Comparison of ENCODE assay signal across 10 cellular contexts in the genomic region with DNA sequence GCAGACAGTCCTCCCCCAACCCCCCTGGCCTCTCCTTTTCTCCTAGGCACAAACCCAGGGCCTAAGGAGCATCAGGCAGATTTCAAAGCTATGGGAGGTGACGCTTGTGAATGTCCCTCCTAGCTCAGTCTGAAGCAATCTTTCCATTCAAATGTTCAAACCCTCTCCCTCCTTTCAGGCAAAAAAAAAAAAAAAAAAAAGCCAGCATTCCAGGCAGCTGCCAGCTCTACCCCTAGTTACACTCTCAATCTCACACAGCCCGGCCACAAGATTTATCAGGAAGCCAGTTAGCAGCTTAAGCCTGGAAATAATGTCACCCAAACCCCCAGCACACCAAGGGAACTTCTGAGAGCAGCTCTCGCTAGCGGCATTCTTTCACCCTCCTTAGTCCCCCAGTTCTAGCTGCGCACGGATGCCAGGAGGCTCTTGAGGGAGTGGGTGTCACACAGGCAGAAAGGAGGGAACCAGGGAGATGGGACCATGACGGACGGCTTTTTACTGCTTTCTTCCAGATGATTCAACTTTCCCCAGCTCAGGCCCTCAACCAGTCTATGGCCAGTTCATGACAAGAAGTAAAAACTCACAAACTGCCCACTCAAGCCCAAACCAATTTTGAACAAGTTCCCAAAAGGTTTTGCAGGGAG. TPM values are rescaled to one million over a fixed set of nuclear protein-coding genes. Genes with fewer than 3 reads are reported as not detected.
DNase-seq lines count a peak whose midpoint lies in the region; ATAC-seq, FAIRE-seq and TF ChIP-seq lines count a peak whose summit lies in the region.
"Had no signal": no experiment of that assay in that cellular context is flagged by ENCODE, and none has a peak within 500 bp of the region (broad histone marks: within the 10 kb centered on the region; RNA-seq: fewer than 3 reads in every experiment).

No MANE protein-coding gene starts in this region.

- H3K9me3 ChIP-seq in right atrium auricular region: no peaks in the 10 kb centered on the region
- no peaks in the 10 kb centered on the region for H3K9me3 ChIP-seq in heart right ventricle
- H3K9me3 ChIP-seq in GM12878 (replicated peaks; ENCODE audit: control insufficient read depth, insufficient read depth, low read length): no peaks in the 10 kb centered on the region

- peaks cover 18% of the 10 kb centered on the region for H4K20me1 ChIP-seq in GM12878 (ENCODE audit: control insufficient read depth, insufficient read depth)

- peak overlapping the region; percentile 51 for H3K4me3 Mint-ChIP-seq in type B pancreatic cell

- H3K4me1 ChIP-seq in right atrium auricular region: peaks cover 0 to 89% of the 10 kb centered on the region in 2 donors
- peaks cover 43 to 94% (median 84%) of the 10 kb centered on the region in 9 donors for H3K4me1 ChIP-seq in heart right ventricle
- peaks cover 8% of the 10 kb centered on the region for H3K4me1 ChIP-seq in GM12878 (ENCODE audit: control insufficient read depth, insufficient read depth, low read length)

- RAD21 ChIA-PET in GM12878 (lab: Charles Lee; ENCODE audit: unreplicated experiment): interaction anchor here (0.6 to 2.2 kb wide), 5 partner anchors 8 to 101 kb away, joined by 3 to 10 read pairs (median 5); a partner anchor contains a TSS

- TF ChIP-seq CTCF in right atrium auricular region (IDR thresholded peaks at IDR 0.05) (no peak), heart right ventricle (IDR thresholded peaks at IDR 0.05) (no peak), GM12878 (IDR thresholded peaks at IDR 0.05 in 2 of 3, conservative IDR thresholded peaks at IDR 0.05 in 1 of 3; ENCODE audit: control insufficient read depth in 2 of 3, extremely low read depth in 1 of 3, insufficient read depth in 1 of 3, low read depth in 3 of 3, low read length in 3 of 3) (no peak), type B pancreatic cell (conservative IDR thresholded peaks at IDR 0.05) (no peak)

- SMC1A ChIA-PET in GM12878 (lab: Charles Lee; ENCODE audit: uncharacterized antibody, unreplicated experiment): interaction anchor here (3.5 to 3.9 kb wide), 2 partner anchors 13 to 17 kb away, joined by 24 to 27 read pairs; no protein-coding TSS in a partner anchor

- no TSS peak for BruUV-seq in GM12878 (replicated peaks; lab: Mats Ljungman, UMichigan)

- intact Hi-C loops in heart right ventricle (cut with DNase I): loop anchor here in 1 of 10 donors (2.0 kb wide), 1 partner anchor 19 kb away; no protein-coding TSS in a partner anchor
- intact Hi-C loops in GM12878 (cut with micrococcal nuclease; ENCODE audit: unreplicated experiment): no loop called here

- H2AFZ ChIP-seq in GM12878 (ENCODE audit: control insufficient read depth, low read depth, low read length): no peak overlapping the region

- H3K4me3 ChIP-seq in right atrium auricular region (no peak overlapping the region), heart right ventricle (no peak overlapping the region), GM12878 (peak overlapping the region; percentile 16; the same call in 1 of the 2 replicates)

- peak overlapping the region; percentile 68 for H3K27ac Mint-ChIP-seq in type B pancreatic cell

- TF ChIP-seq RAD21 in GM12878 (IDR thresholded peaks at IDR 0.05; ENCODE audit: insufficient read depth, low read depth, low read length): no peak

- TF ChIP-seq EP300 in GM12878 (IDR thresholded peaks at IDR 0.05; ENCODE audit: borderline replicate concordance in 1 of 2, control insufficient read depth in 1 of 2, low read depth in 2 of 2, low read length in 2 of 2): no peak

- H3K27me3 Mint-ChIP-seq in type B pancreatic cell: no peaks in the 10 kb centered on the region

- no peaks in the 10 kb centered on the region for H3K27me3 ChIP-seq in right atrium auricular region
- H3K27me3 ChIP-seq in heart right ventricle: no peaks in the 10 kb centered on the region
- H3K27me3 ChIP-seq in GM12878 (replicated peaks in 1 of 2; ENCODE audit: control insufficient read depth in 2 of 2, insufficient read depth in 2 of 2, low read length in 1 of 2): no peaks in the 10 kb centered on the region

- peak overlapping the region; percentile 18 for H3K9ac ChIP-seq in GM12878 (ENCODE audit: control insufficient read depth, insufficient read depth, low read length)

- in situ Hi-C loops in GM12878 (cut with MboI): no loop called here

- H3K27ac ChIP-seq in right atrium auricular region (peak overlapping the region; percentile 42 to 56), heart right ventricle (peak overlapping the region in 2 of 10 donors; percentile 15 to 44), GM12878 (ENCODE audit: control insufficient read depth, insufficient read depth) (peak overlapping the region; percentile 68)

- 43 to 58% methylated on average over 8 of the region's 8 CpGs for WGBS in heart right ventricle, 2 donors
- 84% methylated on average over 8 of the region's 8 CpGs for WGBS in GM12878 (ENCODE audit: insufficient coverage, insufficient replicate concordance, low lambda C conversion rate, missing lambda C conversion rate)

- peaks cover 91% of the 10 kb centered on the region for H3K79me2 ChIP-seq in GM12878 (ENCODE audit: control insufficient read depth, insufficient read depth, low read length)

- FAIRE-seq in GM12878 (lab: Jason Lieb, UNC): no peak

- H3K4me1 Mint-ChIP-seq in type B pancreatic cell (ENCODE audit: unreplicated experiment): peaks cover 38% of the 10 kb centered on the region

- TF ChIP-seq POLR2A in GM12878 (IDR thresholded peaks at IDR 0.05; ENCODE audit: low read depth, low read length): no peak

- DNase-seq in right atrium auricular region (ENCODE audit: low spot score) (no peak), heart right ventricle (no peak), GM12878 (ENCODE audit: low read depth, low spot score) (no peak), midbrain (lab: John Stamatoyannopoulos, UW) (peak; percentile 14), type B pancreatic cell (ENCODE audit: extremely low spot score, unreplicated experiment) (no peak), NCI-H1105 treated with DMSO at 0.1 percent for 48 hours (lab: John Stamatoyannopoulos, UW) (no peak)
- DNase-seq: activated CD4-positive, alpha-beta T cell treated with anti-CD3 and anti-CD28 coated beads, Interleukin-2, amount 50 U/mL, for 1 hour; NCI-H1105 had no signal

- peaks cover 3% of the 10 kb centered on the region for H3K36me3 Mint-ChIP-seq in type B pancreatic cell

- H3K36me3 ChIP-seq in right atrium auricular region (no peaks in the 10 kb centered on the region), heart right ventricle (peaks cover 0 to 55% (median 3%) of the 10 kb centered on the region in 9 donors), GM12878 (ENCODE audit: control insufficient read depth in 2 of 2, insufficient read depth in 2 of 2, low read length in 1 of 2) (peaks cover 8 to 23% of the 10 kb centered on the region in 2 experiments; a peak in 3 of 4 replicates)

- H3K4me2 ChIP-seq in GM12878 (ENCODE audit: control insufficient read depth, insufficient read depth): peak overlapping the region; percentile 72

- H3K9me3 Mint-ChIP-seq in type B pancreatic cell: no peaks in the 10 kb centered on the region

- CTCF ChIA-PET in GM12878 (lab: Yijun Ruan, JAX): interaction anchor here (0.9 to 3.6 kb wide), 10 partner anchors 12 to 129 kb away, joined by 3 to 18 read pairs (median 6); no protein-coding TSS in a partner anchor

- no peak for ATAC-seq in heart right ventricle
- no peak for ATAC-seq in GM12878
- no peak for ATAC-seq in GM19324 (IDR thresholded peaks at IDR 0.05; ENCODE audit: low FRiP score, unreplicated experiment)
- ATAC-seq in HG03354 (IDR thresholded peaks at IDR 0.05; ENCODE audit: poor library complexity, severe bottlenecking, unreplicated experiment): no peak

- POLR2A ChIA-PET in GM12878 (lab: Charles Lee): interaction anchor here (0.7 to 7.7 kb wide), 4 partner anchors 15 to 66 kb away, joined by 4 to 110 read pairs (median 4); a partner anchor contains a TSS

RNA-seq across cellular contexts. Expression of a gene that starts 6.3 kb away (rescaled TPM):
- 10 to 100 TPM; 17.5 to 31.9 TPM for total RNA-seq in right atrium auricular region
- total RNA-seq in heart right ventricle: 10 to 100 TPM; 13.1 to 33.4 (median 17.6) TPM
- polyA plus RNA-seq in heart right ventricle: 10 to 100 TPM; 20.1 to 41.8 TPM
- total RNA-seq in GM12878 (2013; cell fraction: nucleolus; rRNA removed): 38.8 and 43.5 TPM in 2 replicates
- total RNA-seq in GM12878 (2014; rRNA removed): 24.0 and 28.9 TPM in 2 replicates
- total RNA-seq in GM12878 (2014; rRNA removed; fragmentation: Illumina TruSeq; extraction: Trizol): 9.2 and 11.8 TPM in 2 replicates
- total RNA-seq in GM12878 (2021): 41.5 and 47.4 TPM in 2 replicates
- polyA plus RNA-seq in GM12878 (2011; ENCODE audit: low read depth): 9.3 TPM
- polyA plus RNA-seq in GM12878 (2011; rRNA removed): 20.3 and 28.0 TPM in 2 replicates
- polyA plus RNA-seq in GM12878 (2011; cell fraction: cytosol; rRNA removed): 42.5 and 50.8 TPM in 2 replicates
- polyA plus RNA-seq in GM12878 (2011; cell fraction: nucleus; rRNA removed): 84.7 and 86.6 TPM in 2 replicates
- 27.3 and 36.9 TPM in 2 replicates for polyA plus RNA-seq in GM12878 (2012)
- polyA plus RNA-seq in GM12878 (2014; fragmentation: Illumina TruSeq; extraction: Trizol): 1.6 and 9.2 TPM in 2 replicates
- 1 to 10 TPM in 1 of 2 experiments, under 1 TPM in 1; 0.93 to 3.0 TPM for polyA plus RNA-seq in GM12878 (2014; fragmentation: Nextera tagmentation; extraction: Ambion mirVana)
- polyA plus RNA-seq in GM12878 (2014; rRNA removed): 36.5 and 44.0 TPM in 2 replicates
- 10 to 100 TPM; 30.0 to 32.5 TPM for polyA plus RNA-seq in GM12878 (2016; fragmentation: Nextera tagmentation; extraction: Ambion mirVana)
- 16.5 and 39.6 TPM in 2 replicates for polyA minus RNA-seq in GM12878 (2011; rRNA and poly(A)+ RNA removed)
- 19.4 and 21.3 TPM in 2 replicates for polyA minus RNA-seq in GM12878 (2011; cell fraction: cytosol; rRNA and poly(A)+ RNA removed)
- polyA minus RNA-seq in GM12878 (2011; cell fraction: nucleus; rRNA and poly(A)+ RNA removed): 16.6 and 34.7 TPM in 2 replicates
- total RNA-seq in type B pancreatic cell (ENCODE audit: low replicate concordance): 74.4 and 87.2 TPM in 2 replicates

RNA-seq across cellular contexts. Expression of a gene that starts 8.4 kb away (rescaled TPM):
- total RNA-seq in right atrium auricular region: 1 to 10 TPM; 2.6 to 5.0 TPM
- total RNA-seq in heart right ventricle: 1 to 10 TPM; 4.5 to 8.7 (median 6.6) TPM
- polyA plus RNA-seq in heart right ventricle: 1 to 10 TPM; 4.2 to 4.4 TPM
- total RNA-seq in GM12878 (2013; cell fraction: nucleolus; rRNA removed): 40.3 and 57.6 TPM in 2 replicates
- total RNA-seq in GM12878 (2014; rRNA removed): 33.0 and 37.7 TPM in 2 replicates
- total RNA-seq in GM12878 (2014; rRNA removed; fragmentation: Illumina TruSeq; extraction: Trizol): 27.2 and 28.4 TPM in 2 replicates
- 59.8 and 69.1 TPM in 2 replicates for total RNA-seq in GM12878 (2021)
- 8.7 TPM for polyA plus RNA-seq in GM12878 (2011; ENCODE audit: low read depth)
- 20.1 and 26.2 TPM in 2 replicates for polyA plus RNA-seq in GM12878 (2011; rRNA removed)
- 26.2 and 48.9 TPM in 2 replicates for polyA plus RNA-seq in GM12878 (2011; cell fraction: cytosol; rRNA removed)
- polyA plus RNA-seq in GM12878 (2011; cell fraction: nucleus; rRNA removed): 72.7 and 135 TPM in 2 replicates
- 22.8 and 27.9 TPM in 2 replicates for polyA plus RNA-seq in GM12878 (2012)
- 30.6 and 41.4 TPM in 2 replicates for polyA plus RNA-seq in GM12878 (2014; fragmentation: Illumina TruSeq; extraction: Trizol)
- 1 to 10 TPM; 1.3 to 3.2 TPM for polyA plus RNA-seq in GM12878 (2014; fragmentation: Nextera tagmentation; extraction: Ambion mirVana)
- polyA plus RNA-seq in GM12878 (2014; rRNA removed): 62.6 and 69.2 TPM in 2 replicates
- 10 to 100 TPM; 41.7 to 47.5 TPM for polyA plus RNA-seq in GM12878 (2016; fragmentation: Nextera tagmentation; extraction: Ambion mirVana)
- 20.3 and 41.7 TPM in 2 replicates for polyA minus RNA-seq in GM12878 (2011; rRNA and poly(A)+ RNA removed)
- polyA minus RNA-seq in GM12878 (2011; cell fraction: cytosol; rRNA and poly(A)+ RNA removed): 19.2 and 24.8 TPM in 2 replicates
- polyA minus RNA-seq in GM12878 (2011; cell fraction: nucleus; rRNA and poly(A)+ RNA removed): 23.7 and 47.4 TPM in 2 replicates
- total RNA-seq in type B pancreatic cell (ENCODE audit: low replicate concordance): 25.7 and 46.3 TPM in 2 replicates

RNA-seq across cellular contexts. Expression of a gene that starts 50.7 kb away (rescaled TPM):
- 1 to 10 TPM; 6.2 to 7.3 TPM for total RNA-seq in right atrium auricular region
- total RNA-seq in heart right ventricle: 10 to 100 TPM; 18.7 to 26.6 (median 20.9) TPM
- polyA plus RNA-seq in heart right ventricle: 10 to 100 TPM; 15.2 to 25.2 TPM
- total RNA-seq in GM12878 (2013; cell fraction: nucleolus; rRNA removed): 7.0 and 9.2 TPM in 2 replicates
- 3.5 and 4.2 TPM in 2 replicates for total RNA-seq in GM12878 (2014; rRNA removed)
- 6.1 and 7.9 TPM in 2 replicates for total RNA-seq in GM12878 (2014; rRNA removed; fragmentation: Illumina TruSeq; extraction: Trizol)
- 18.3 and 20.3 TPM in 2 replicates for total RNA-seq in GM12878 (2021)
- 8.6 TPM for polyA plus RNA-seq in GM12878 (2011; ENCODE audit: low read depth)
- 3.4 and 7.2 TPM in 2 replicates for polyA plus RNA-seq in GM12878 (2011; rRNA removed)
- 12.4 and 18.1 TPM in 2 replicates for polyA plus RNA-seq in GM12878 (2011; cell fraction: cytosol; rRNA removed)
- polyA plus RNA-seq in GM12878 (2011; cell fraction: nucleus; rRNA removed): 9.6 and 13.9 TPM in 2 replicates
- 11.4 and 16.8 TPM in 2 replicates for polyA plus RNA-seq in GM12878 (2012)
- polyA plus RNA-seq in GM12878 (2014; fragmentation: Illumina TruSeq; extraction: Trizol): 0.70 and 4.8 TPM in 2 replicates
- polyA plus RNA-seq in GM12878 (2014; fragmentation: Nextera tagmentation; extraction: Ambion mirVana): 1 to 10 TPM in 1 of 2 experiments, under 1 TPM in 1; 0.79 to 4.3 TPM
- 10.5 and 11.8 TPM in 2 replicates for polyA plus RNA-seq in GM12878 (2014; rRNA removed)
- 1 to 10 TPM; 3.7 to 8.5 TPM for polyA plus RNA-seq in GM12878 (2016; fragmentation: Nextera tagmentation; extraction: Ambion mirVana)
- polyA minus RNA-seq in GM12878 (2011; rRNA and poly(A)+ RNA removed): 7.2 and 15.3 TPM in 2 replicates
- 9.6 and 10.3 TPM in 2 replicates for polyA minus RNA-seq in GM12878 (2011; cell fraction: cytosol; rRNA and poly(A)+ RNA removed)
- 3.6 and 10.1 TPM in 2 replicates for polyA minus RNA-seq in GM12878 (2011; cell fraction: nucleus; rRNA and poly(A)+ RNA removed)
- 43.5 and 43.6 TPM in 2 replicates for total RNA-seq in type B pancreatic cell (ENCODE audit: low replicate concordance)

RNA-seq across cellular contexts. Expression of a gene that starts 55.4 kb away (rescaled TPM):
- total RNA-seq in right atrium auricular region (10 to 100 TPM in 1 of 2 donors, 1 to 10 TPM in 1; 4.8 to 11.8 TPM), heart right ventricle (1 to 10 TPM in 9 of 10 donors, under 1 TPM in 1; 0.56 to 9.1 (median 2.6) TPM), GM12878 (2014; rRNA removed) (19.2 and 24.6 TPM in 2 replicates), GM12878 (2014; rRNA removed; fragmentation: Illumina TruSeq; extraction: Trizol) (13.6 and 14.3 TPM in 2 replicates), GM12878 (2021) (18.5 and 21.4 TPM in 2 replicates), type B pancreatic cell (ENCODE audit: low replicate concordance) (42.5 and 96.9 TPM in 2 replicates)
- polyA plus RNA-seq in heart right ventricle (1 to 10 TPM; 2.1 to 2.2 TPM), GM12878 (2011; rRNA removed) (1.7 and 2.6 TPM in 2 replicates), GM12878 (2014; fragmentation: Illumina TruSeq; extraction: Trizol) (11.2 and 11.6 TPM in 2 replicates), GM12878 (2014; fragmentation: Nextera tagmentation; extraction: Ambion mirVana) (1 to 10 TPM in 1 of 2 experiments, under 1 TPM in 1; 0.84 to 2.0 TPM), GM12878 (2014; rRNA removed) (22.4 and 23.6 TPM in 2 replicates), GM12878 (2016; fragmentation: Nextera tagmentation; extraction: Ambion mirVana) (10 to 100 TPM; 16.9 to 21.2 TPM)
- 2.3 and 3.7 TPM in 2 replicates for total RNA-seq in GM12878 (2013; cell fraction: nucleolus; rRNA removed)
- 4.3 TPM for polyA plus RNA-seq in GM12878 (2011; ENCODE audit: low read depth)
- polyA plus RNA-seq in GM12878 (2011; cell fraction: cytosol; rRNA removed): 3.5 and 3.7 TPM in 2 replicates
- polyA plus RNA-seq in GM12878 (2011; cell fraction: nucleus; rRNA removed): 2.9 and 3.7 TPM in 2 replicates
- 8.1 and 10.2 TPM in 2 replicates for polyA plus RNA-seq in GM12878 (2012)
- 1.2 and 3.0 TPM in 2 replicates for polyA minus RNA-seq in GM12878 (2011; rRNA and poly(A)+ RNA removed)
- 1.3 and 2.5 TPM in 2 replicates for polyA minus RNA-seq in GM12878 (2011; cell fraction: cytosol; rRNA and poly(A)+ RNA removed)
- polyA minus RNA-seq in GM12878 (2011; cell fraction: nucleus; rRNA and poly(A)+ RNA removed): 0.38 and 0.60 TPM in 2 replicates
